In the genomic region with DNA sequence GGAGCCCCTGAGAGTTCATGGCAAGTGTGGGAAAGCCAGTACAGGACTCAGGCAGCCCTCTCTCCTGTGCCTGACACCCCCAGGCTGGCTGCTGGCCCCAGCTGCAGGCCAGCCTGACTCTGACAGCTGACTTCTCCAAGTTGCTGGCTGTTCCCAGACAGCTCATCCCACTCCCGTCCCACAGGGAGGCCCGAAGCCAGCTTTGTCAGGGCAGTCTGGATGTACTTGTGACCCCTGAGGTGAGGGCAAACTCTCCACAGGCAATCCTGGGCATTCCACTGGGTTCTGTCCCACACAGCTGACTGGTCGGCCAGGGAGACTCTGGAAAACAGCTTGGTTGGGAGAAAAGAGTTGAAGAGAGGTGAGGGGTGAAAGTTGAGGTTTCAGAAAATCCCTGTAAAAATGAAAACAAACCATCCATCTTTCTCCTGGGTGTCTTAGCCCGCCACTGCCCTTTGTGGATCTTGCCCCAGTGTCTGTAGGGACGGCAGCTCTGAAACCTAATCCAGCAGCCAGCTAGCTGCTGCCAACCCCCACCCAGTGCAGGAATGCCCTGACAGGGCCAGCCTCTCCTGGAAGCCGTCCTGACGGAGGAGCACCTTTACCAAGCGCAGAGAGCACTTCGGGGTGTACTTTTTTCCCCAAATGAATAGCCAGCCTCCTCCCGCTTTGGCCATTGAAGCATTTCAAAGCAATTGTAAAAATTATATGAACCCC, we compare ENCODE assay signal across 15 cellular contexts.
DNase-seq lines count a peak whose midpoint lies in the region; ATAC-seq and TF ChIP-seq lines count a peak whose summit lies in the region.
"Had no signal": no experiment of that assay in that cellular context is flagged by ENCODE, and none has a peak within 500 bp of the region (broad histone marks: within the 10 kb centered on the region; RNA-seq: fewer than 3 reads in every experiment).

No MANE protein-coding gene starts in this region.

- H3K36me3 ChIP-seq in MG63 (no peaks in the 10 kb centered on the region), mesenchymal stem cell (ENCODE audit: control insufficient read depth in 1 of 2, insufficient read depth in 2 of 2, low read depth in 1 of 2, low read length in 2 of 2) (no peaks in the 10 kb centered on the region), testis (ENCODE audit: low read depth, missing control alignments) (no peaks in the 10 kb centered on the region), vagina (no peaks in the 10 kb centered on the region)
- no peaks in the 10 kb centered on the region for H3K36me3 ChIP-seq in CD8-positive, alpha-beta T cell (ENCODE audit: insufficient read depth, low read length)

- H2AFZ ChIP-seq in mesenchymal stem cell (ENCODE audit: low read depth, low read length), result no peak overlapping the region

- H3K14ac ChIP-seq in mesenchymal stem cell (ENCODE audit: low read length in 2 of 2), result no peak overlapping the region

- H3K9ac ChIP-seq in mesenchymal stem cell (ENCODE audit: low read length), result no peak overlapping the region

- H3K9me3 ChIP-seq in MG63 (no peaks in the 10 kb centered on the region), mesenchymal stem cell (ENCODE audit: control insufficient read depth, low read length) (no peaks in the 10 kb centered on the region), testis (no peaks in the 10 kb centered on the region), vagina (no peaks in the 10 kb centered on the region)
- H3K9me3 ChIP-seq in CD8-positive, alpha-beta T cell (ENCODE audit: low read length), result no peaks in the 10 kb centered on the region

- no peak overlapping the region for H3K4me2 ChIP-seq in mesenchymal stem cell (ENCODE audit: low read length, poor library complexity, severe bottlenecking)

- peak overlapping the region; percentile 7 to 59 for H3K18ac ChIP-seq in mesenchymal stem cell (ENCODE audit: low read depth in 1 of 2, low read length in 2 of 2)

- peak overlapping the region in 1 of 2 experiments; percentile 40 for H2BK12ac ChIP-seq in mesenchymal stem cell (ENCODE audit: low read length in 2 of 2)

- no peaks in the 10 kb centered on the region for H3K4me1 Mint-ChIP-seq in CD8-positive, alpha-beta T cell (ENCODE audit: low read depth)
- H3K4me1 Mint-ChIP-seq: activated naive CD8-positive, alpha-beta T cell treated with anti-CD3 and anti-CD28 coated beads, Interleukin-2, amount 10 ng/mL, durations not matched to agents 7 days and 5 days had no signal

- intact Hi-C loops in testis (cut with DNase I; ENCODE audit: low total_unique reads), result no loop called here
- intact Hi-C loops in vagina (cut with DNase I), result no loop called here
- intact Hi-C loops in CD8-positive, alpha-beta T cell (cut with DNase I, micrococcal nuclease), result no loop called here

- H4K91ac ChIP-seq in mesenchymal stem cell (ENCODE audit: low read length), result no peak overlapping the region

- H3K4me3 Mint-ChIP-seq in CD8-positive, alpha-beta T cell, result no peak overlapping the region
- H3K4me3 Mint-ChIP-seq: activated CD8-positive, alpha-beta T cell treated with anti-CD3 and anti-CD28 coated beads for 36 hours; activated naive CD8-positive, alpha-beta T cell treated with anti-CD3 and anti-CD28 coated beads, Interleukin-2, amount 10 ng/mL, durations not matched to agents 7 days and 5 days had no signal

- H4K8ac ChIP-seq in mesenchymal stem cell (ENCODE audit: low read length), result no peak overlapping the region

- H3K27ac ChIP-seq in mesenchymal stem cell (ENCODE audit: low read length, poor library complexity, severe bottlenecking), result no peak overlapping the region
- H3K27ac ChIP-seq in testis, result no peak overlapping the region
- no peak overlapping the region for H3K27ac ChIP-seq in vagina
- H3K27ac ChIP-seq in CD8-positive, alpha-beta T cell (ENCODE audit: low read depth, low read length), result no peak overlapping the region

- H3K27me3 ChIP-seq in MG63, result no peaks in the 10 kb centered on the region
- H3K27me3 ChIP-seq in mesenchymal stem cell (ENCODE audit: control insufficient read depth in 1 of 2, insufficient read depth in 1 of 2, low read length in 2 of 2), result no peaks in the 10 kb centered on the region
- no peaks in the 10 kb centered on the region for H3K27me3 ChIP-seq in testis
- H3K27me3 ChIP-seq in vagina, result no peaks in the 10 kb centered on the region
- no peaks in the 10 kb centered on the region for H3K27me3 ChIP-seq in CD8-positive, alpha-beta T cell (ENCODE audit: insufficient read depth, low read length)

- peak; percentile 68 for DNase-seq in MG63
- DNase-seq in fibroblast of gingiva (ENCODE audit: low read depth), result peak; percentile 35
- DNase-seq in mesenchymal stem cell, result peak; percentile 92
- peak; percentile 25 for DNase-seq in testis
- no peak for DNase-seq in H4 (ENCODE audit: low spot score)
- DNase-seq in SW480 (ENCODE audit: low spot score), result no peak
- no peak for DNase-seq in vagina (ENCODE audit: extremely low spot score in 2 of 2)
- DNase-seq in CD8-positive, alpha-beta T cell, result no peak
- DNase-seq: activated CD8-positive, alpha-beta T cell treated with anti-CD3 and anti-CD28 coated beads for 36 hours; activated naive CD8-positive, alpha-beta T cell treated with anti-CD3 and anti-CD28 coated beads, Interleukin-2, amount 10 ng/mL, durations not matched to agents 7 days and 5 days; islet precursor cell; NCI-H187 treated with DMSO at 0.1 percent for 48 hours; T-helper 1 cell had no signal

- H2BK120ac ChIP-seq in mesenchymal stem cell (ENCODE audit: low read depth, low read length), result no peak overlapping the region

- TF ChIP-seq POLR2A in testis (IDR thresholded peaks at IDR 0.05) (no peak), vagina (IDR thresholded peaks at IDR 0.05) (no peak)

- CTCF ChIA-PET in CD8-positive, alpha-beta T cell (lab: Charles Lee), result no interaction called here

- peaks cover 24% of the 10 kb centered on the region for H3K36me3 Mint-ChIP-seq in CD8-positive, alpha-beta T cell
- H3K36me3 Mint-ChIP-seq: activated naive CD8-positive, alpha-beta T cell treated with anti-CD3 and anti-CD28 coated beads, Interleukin-2, amount 10 ng/mL, durations not matched to agents 7 days and 5 days had no signal

- H3K23ac ChIP-seq in mesenchymal stem cell (ENCODE audit: low read length in 2 of 2), result no peak overlapping the region

- H3K27ac Mint-ChIP-seq in CD8-positive, alpha-beta T cell, result no peak overlapping the region
- H3K27ac Mint-ChIP-seq: activated CD8-positive, alpha-beta T cell treated with anti-CD3 and anti-CD28 coated beads for 36 hours; activated naive CD8-positive, alpha-beta T cell treated with anti-CD3 and anti-CD28 coated beads, Interleukin-2, amount 10 ng/mL, durations not matched to agents 7 days and 5 days; progenitor cell of endocrine pancreas had no signal

- no peak for ATAC-seq in CD8-positive, alpha-beta T cell
- ATAC-seq: activated CD8-positive, alpha-beta T cell treated with anti-CD3 and anti-CD28 coated beads for 36 hours; GM12878 had no signal

- TF ChIP-seq CTCF in testis (IDR thresholded peaks at IDR 0.05) (no peak), vagina (IDR thresholded peaks at IDR 0.05) (no peak)
- TF ChIP-seq CTCF in CD8-positive, alpha-beta T cell (IDR thresholded peaks at IDR 0.05), result no peak

- H3K4me1 ChIP-seq in mesenchymal stem cell (ENCODE audit: control insufficient read depth, insufficient read depth, low read depth, low read length) (peaks cover 15% of the 10 kb centered on the region), testis (peaks cover 6% of the 10 kb centered on the region), vagina (peaks cover 40% of the 10 kb centered on the region)
- no peaks in the 10 kb centered on the region for H3K4me1 ChIP-seq in CD8-positive, alpha-beta T cell (ENCODE audit: insufficient read depth, low read length)

- no peak overlapping the region for H2AK5ac ChIP-seq in mesenchymal stem cell (ENCODE audit: low read length, severe bottlenecking)

- no peak overlapping the region for H3K4ac ChIP-seq in mesenchymal stem cell (ENCODE audit: low read depth in 1 of 2, low read length in 2 of 2)

- no peak overlapping the region for H2BK5ac ChIP-seq in mesenchymal stem cell (ENCODE audit: low read depth, low read length, poor library complexity, severe bottlenecking)

- H2BK15ac ChIP-seq in mesenchymal stem cell (ENCODE audit: low read depth, poor library complexity, severe bottlenecking), result no peak overlapping the region

- H3K9me3 Mint-ChIP-seq in CD8-positive, alpha-beta T cell, result no peaks in the 10 kb centered on the region
- H3K9me3 Mint-ChIP-seq: activated CD8-positive, alpha-beta T cell treated with anti-CD3 and anti-CD28 coated beads for 36 hours; activated naive CD8-positive, alpha-beta T cell treated with anti-CD3 and anti-CD28 coated beads, Interleukin-2, amount 10 ng/mL, durations not matched to agents 7 days and 5 days had no signal

- POLR2A ChIA-PET in CD8-positive, alpha-beta T cell (lab: Charles Lee), result no interaction called here

- H3K4me3 ChIP-seq in MG63 (no peak overlapping the region), mesenchymal stem cell (ENCODE audit: insufficient read depth in 1 of 2, low read depth in 1 of 2, low read length in 2 of 2) (no peak overlapping the region), testis (no peak overlapping the region), vagina (no peak overlapping the region)
- H3K4me3 ChIP-seq in CD8-positive, alpha-beta T cell (ENCODE audit: low read depth, low read length), result no peak overlapping the region
- H3K4me3 ChIP-seq: GM12878 had no signal

- no peaks in the 10 kb centered on the region for H3K79me1 ChIP-seq in mesenchymal stem cell (replicated peaks; ENCODE audit: low read length, poor library complexity, severe bottlenecking)

- H3K27me3 Mint-ChIP-seq in CD8-positive, alpha-beta T cell (ENCODE audit: low read depth), result no peaks in the 10 kb centered on the region
- H3K27me3 Mint-ChIP-seq: activated CD8-positive, alpha-beta T cell treated with anti-CD3 and anti-CD28 coated beads for 36 hours; activated naive CD8-positive, alpha-beta T cell treated with anti-CD3 and anti-CD28 coated beads, Interleukin-2, amount 10 ng/mL, durations not matched to agents 7 days and 5 days had no signal

- 67% methylated on average over 10 of the region's 10 CpGs for WGBS in mesenchymal stem cell
- WGBS in testis, 2 donors, result 73 to 78% methylated on average over 9 to 10 of the region's 10 CpGs

Comparison
In these comparisons a context has a peak if more than half of its experiments do, and no peak if none do; other contexts are left out.
1. DNase-seq: peak in MG63 (single experiment), fibroblast of gingiva (single experiment), mesenchymal stem cell (single experiment) and testis (single experiment); none in H4 (single experiment), SW480 (single experiment), vagina (0 of 2) and CD8-positive, alpha-beta T cell (0 of 7).